In genomic region chr12:107337354-107338095, GRCh38 we compare ENCODE assay signal across 11 cellular contexts.
DNase-seq lines count a peak whose midpoint lies in the region; FAIRE-seq and TF ChIP-seq lines count a peak whose summit lies in the region.
"Had no signal": no experiment of that assay in that cellular context is flagged by ENCODE, and none has a peak within 500 bp of the region (broad histone marks: within the 10 kb centered on the region; RNA-seq: fewer than 3 reads in every experiment).

No MANE protein-coding gene starts in this region.

- H3K79me2 ChIP-seq in astrocyte (ENCODE audit: insufficient read depth, low read length), result no peaks in the 10 kb centered on the region

- H3K4me1 Mint-ChIP-seq in activated CD4-positive, alpha-beta memory T cell treated with anti-CD3 and anti-CD28 coated beads for 36 hours (ENCODE audit: low read depth), result peaks cover 44% of the 10 kb centered on the region
- peaks cover 12% of the 10 kb centered on the region for H3K4me1 Mint-ChIP-seq in activated CD4-positive, alpha-beta memory T cell treated with anti-CD3 and anti-CD28 coated beads, Interleukin-2, amount 10 ng/mL, durations not matched to agents 7 days and 5 days
- peaks cover 10% of the 10 kb centered on the region for H3K4me1 Mint-ChIP-seq in astrocyte (ENCODE audit: low read depth, unreplicated experiment)

- TF ChIP-seq POLR2A in suprapubic skin (IDR thresholded peaks at IDR 0.05), result no peak

- H3K9me3 Mint-ChIP-seq in activated CD4-positive, alpha-beta memory T cell treated with anti-CD3 and anti-CD28 coated beads for 36 hours, result no peaks in the 10 kb centered on the region
- H3K9me3 Mint-ChIP-seq in activated CD4-positive, alpha-beta memory T cell treated with anti-CD3 and anti-CD28 coated beads, Interleukin-2, amount 10 ng/mL, durations not matched to agents 7 days and 5 days, result peaks cover 4% of the 10 kb centered on the region
- peaks cover 8% of the 10 kb centered on the region for H3K9me3 Mint-ChIP-seq in astrocyte (ENCODE audit: unreplicated experiment)

- H3K36me3 Mint-ChIP-seq in activated CD4-positive, alpha-beta memory T cell treated with anti-CD3 and anti-CD28 coated beads for 36 hours, result no peaks in the 10 kb centered on the region
- peaks cover 16% of the 10 kb centered on the region for H3K36me3 Mint-ChIP-seq in activated CD4-positive, alpha-beta memory T cell treated with anti-CD3 and anti-CD28 coated beads, Interleukin-2, amount 10 ng/mL, durations not matched to agents 7 days and 5 days (ENCODE audit: low read depth)
- peaks cover 6% of the 10 kb centered on the region for H3K36me3 Mint-ChIP-seq in astrocyte (ENCODE audit: low read depth, unreplicated experiment)

- POLR2A ChIA-PET in activated CD4-positive, alpha-beta memory T cell treated with anti-CD3 and anti-CD28 coated beads for 36 hours (lab: Charles Lee), result no interaction called here
- POLR2A ChIA-PET in activated CD4-positive, alpha-beta memory T cell treated with anti-CD3 and anti-CD28 coated beads, Interleukin-2, amount 10 ng/mL, durations not matched to agents 7 days and 5 days (lab: Charles Lee), result interaction anchor here (1.6 kb wide), 1 partner anchor 19 kb away, joined by 5 read pairs; no protein-coding TSS in a partner anchor

- H3K36me3 ChIP-seq in astrocyte (ENCODE audit: insufficient read depth, low read length) (no peaks in the 10 kb centered on the region), suprapubic skin (no peaks in the 10 kb centered on the region)
- H3K36me3 ChIP-seq: brain microvascular endothelial cell, transverse colon had no signal

- H4K20me1 ChIP-seq in astrocyte (ENCODE audit: insufficient read depth, low read length), result no peaks in the 10 kb centered on the region

- CTCF ChIA-PET in activated CD4-positive, alpha-beta memory T cell treated with anti-CD3 and anti-CD28 coated beads for 36 hours (lab: Charles Lee), result interaction anchor here (1.0 kb wide), 1 partner anchor 65 kb away, joined by 3 read pairs; no protein-coding TSS in a partner anchor
- CTCF ChIA-PET in activated CD4-positive, alpha-beta memory T cell treated with anti-CD3 and anti-CD28 coated beads, Interleukin-2, amount 10 ng/mL, durations not matched to agents 7 days and 5 days (lab: Charles Lee), result no interaction called here

- H3K4me3 Mint-ChIP-seq in activated CD4-positive, alpha-beta memory T cell treated with anti-CD3 and anti-CD28 coated beads for 36 hours, result no peak overlapping the region
- H3K4me3 Mint-ChIP-seq in activated CD4-positive, alpha-beta memory T cell treated with anti-CD3 and anti-CD28 coated beads, Interleukin-2, amount 10 ng/mL, durations not matched to agents 7 days and 5 days, result no peak overlapping the region
- no peak overlapping the region for H3K4me3 Mint-ChIP-seq in astrocyte (ENCODE audit: unreplicated experiment)

- H3K27me3 ChIP-seq in astrocyte (ENCODE audit: insufficient read depth, low read length) (no peaks in the 10 kb centered on the region), suprapubic skin (no peaks in the 10 kb centered on the region)
- H3K27me3 ChIP-seq: brain microvascular endothelial cell, transverse colon had no signal

- intact Hi-C loops in activated CD4-positive, alpha-beta memory T cell treated with anti-CD3 and anti-CD28 coated beads for 36 hours (cut with micrococcal nuclease), result loop anchor here (1.0 to 2.0 kb wide), 2 partner anchors 8 to 17 kb away; no protein-coding TSS in a partner anchor

- no peak overlapping the region for H3K4me3 ChIP-seq in astrocyte (ENCODE audit: insufficient read depth, low read depth, low read length)
- no peak overlapping the region for H3K4me3 ChIP-seq in suprapubic skin
- H3K4me3 ChIP-seq: transverse colon had no signal

- no peaks in the 10 kb centered on the region for H3K4me1 ChIP-seq in astrocyte (ENCODE audit: insufficient read depth, low read length)
- H3K4me1 ChIP-seq in suprapubic skin, result no peaks in the 10 kb centered on the region
- H3K4me1 ChIP-seq: transverse colon had no signal

- no peaks in the 10 kb centered on the region for H3K9me3 ChIP-seq in astrocyte (ENCODE audit: insufficient read depth, low read depth, low read length)
- no peaks in the 10 kb centered on the region for H3K9me3 ChIP-seq in suprapubic skin
- H3K9me3 ChIP-seq: transverse colon had no signal

- peak overlapping the region; percentile 50 for H3K27ac Mint-ChIP-seq in activated CD4-positive, alpha-beta memory T cell treated with anti-CD3 and anti-CD28 coated beads for 36 hours
- no peak overlapping the region for H3K27ac Mint-ChIP-seq in activated CD4-positive, alpha-beta memory T cell treated with anti-CD3 and anti-CD28 coated beads, Interleukin-2, amount 10 ng/mL, durations not matched to agents 7 days and 5 days
- H3K27ac Mint-ChIP-seq in astrocyte (ENCODE audit: unreplicated experiment), result peak overlapping the region; percentile 64

- no peak for FAIRE-seq in astrocyte (lab: Jason Lieb, UNC)

- H2AFZ ChIP-seq in astrocyte (ENCODE audit: low read depth, low read length), result no peak overlapping the region

- no peak overlapping the region for H3K27ac ChIP-seq in astrocyte (ENCODE audit: low read depth, low read length)
- H3K27ac ChIP-seq in suprapubic skin, result no peak overlapping the region
- H3K27ac ChIP-seq: brain microvascular endothelial cell, transverse colon had no signal

- TF ChIP-seq EP300 in suprapubic skin (IDR thresholded peaks at IDR 0.05), result no peak

- H3K27me3 Mint-ChIP-seq in activated CD4-positive, alpha-beta memory T cell treated with anti-CD3 and anti-CD28 coated beads for 36 hours, result no peaks in the 10 kb centered on the region
- H3K27me3 Mint-ChIP-seq in activated CD4-positive, alpha-beta memory T cell treated with anti-CD3 and anti-CD28 coated beads, Interleukin-2, amount 10 ng/mL, durations not matched to agents 7 days and 5 days, result no peaks in the 10 kb centered on the region
- peaks cover 15% of the 10 kb centered on the region for H3K27me3 Mint-ChIP-seq in astrocyte (ENCODE audit: low read depth, unreplicated experiment)

- no peak overlapping the region for H3K9ac ChIP-seq in astrocyte (ENCODE audit: low read length)

- peak overlapping the region; percentile 24 for H3K4me2 ChIP-seq in astrocyte (ENCODE audit: low read length)

- TF ChIP-seq CTCF in astrocyte (IDR thresholded peaks at IDR 0.05; ENCODE audit: insufficient read depth, low read depth, low read length) (no peak), suprapubic skin (IDR thresholded peaks at IDR 0.05) (no peak)

- DNase-seq in activated CD4-positive, alpha-beta memory T cell treated with anti-CD3 and anti-CD28 coated beads for 36 hours, result peak; percentile 54
- DNase-seq in activated CD4-positive, alpha-beta memory T cell treated with anti-CD3 and anti-CD28 coated beads, Interleukin-2, amount 10 ng/mL, durations not matched to agents 7 days and 5 days, result no peak
- peak; percentile 12 for DNase-seq in LHCN-M2 (ENCODE audit: low read depth)
- no peak for DNase-seq in astrocyte (ENCODE audit: low read depth)
- peak; percentile 88 for DNase-seq in renal cortical epithelial cell (ENCODE audit: low read depth)
- no peak for DNase-seq in amygdala (lab: John Stamatoyannopoulos, UW)
- DNase-seq in NCI-H1694 treated with DMSO at 0.1 percent for 48 hours (lab: John Stamatoyannopoulos, UW), result no peak
- no peak for DNase-seq in suprapubic skin (ENCODE audit: low spot score in 2 of 2)
- DNase-seq: brain microvascular endothelial cell, NCI-H1105, transverse colon had no signal

- 80% methylated on average over 9 of the region's 9 CpGs for WGBS in suprapubic skin

Comparison
In these comparisons a context has a peak if more than half of its experiments do, and no peak if none do; other contexts are left out.
1. DNase-seq: peak in activated CD4-positive, alpha-beta memory T cell treated with anti-CD3 and anti-CD28 coated beads for 36 hours (single experiment), LHCN-M2 (single experiment) and renal cortical epithelial cell (single experiment); none in activated CD4-positive, alpha-beta memory T cell treated with anti-CD3 and anti-CD28 coated beads, Interleukin-2, amount 10 ng/mL, durations not matched to agents 7 days and 5 days (single experiment), astrocyte (single experiment), amygdala (0 of 56), NCI-H1694 treated with DMSO at 0.1 percent for 48 hours (single experiment) and suprapubic skin (0 of 2).